ENCODE assay signal across 17 cellular contexts in genomic region chr12:68267892-68268396, GRCh38. TPM values are rescaled to one million over a fixed set of nuclear protein-coding genes. Genes with fewer than 3 reads are reported as not detected.
DNase-seq lines count a peak whose midpoint lies in the region; ATAC-seq and TF ChIP-seq lines count a peak whose summit lies in the region.
"Had no signal": no experiment of that assay in that cellular context is flagged by ENCODE, and none has a peak within 500 bp of the region (broad histone marks: within the 10 kb centered on the region; RNA-seq: fewer than 3 reads in every experiment).

No MANE protein-coding gene starts in this region.

- H3K27me3 ChIP-seq in AG04450 (ENCODE audit: control insufficient read depth, insufficient read depth, low read length) (no peaks in the 10 kb centered on the region), GM23248 (replicated peaks; ENCODE audit: insufficient read depth) (no peaks in the 10 kb centered on the region)
- H3K27me3 ChIP-seq: ovary had no signal

- H3K27ac ChIP-seq in AG04450 (ENCODE audit: low read depth, low read length) (peak overlapping the region; percentile 69), GM23248 (peak overlapping the region; percentile 78)
- H3K27ac ChIP-seq: ovary, WERI-Rb-1 had no signal

- no peaks in the 10 kb centered on the region for H3K36me3 ChIP-seq in GM23248 (ENCODE audit: low read depth)
- H3K36me3 ChIP-seq: ovary, WERI-Rb-1 had no signal

- TF ChIP-seq CTCF in AG04450 (IDR thresholded peaks at IDR 0.05; ENCODE audit: low read depth, low read length) (no peak), fibroblast of the aortic adventitia (IDR thresholded peaks at IDR 0.05; ENCODE audit: insufficient read depth, low read length) (no peak), progenitor cell of endocrine pancreas (IDR thresholded peaks at IDR 0.05; ENCODE audit: unreplicated experiment) (no peak)

- H3K4me1 Mint-ChIP-seq in activated T-cell treated with anti-CD3 and anti-CD28 coated beads, Interleukin-2, amount 50 U/mL, for 72 hours (ENCODE audit: low read depth) = peaks cover 54% of the 10 kb centered on the region
- no peaks in the 10 kb centered on the region for H3K4me1 Mint-ChIP-seq in progenitor cell of endocrine pancreas (ENCODE audit: low read depth)

- H3K36me3 Mint-ChIP-seq in activated T-cell treated with anti-CD3 and anti-CD28 coated beads, Interleukin-2, amount 50 U/mL, for 72 hours (ENCODE audit: insufficient read depth in 2 of 2) = no peaks in the 10 kb centered on the region
- H3K36me3 Mint-ChIP-seq in progenitor cell of endocrine pancreas (ENCODE audit: insufficient read depth) = no peaks in the 10 kb centered on the region
- H3K36me3 Mint-ChIP-seq: CD14-positive monocyte had no signal

- H3K9me3 ChIP-seq in AG04450 (ENCODE audit: control insufficient read depth, insufficient read depth, low read length) (no peaks in the 10 kb centered on the region), GM23248 (ENCODE audit: low read depth) (no peaks in the 10 kb centered on the region)
- H3K9me3 ChIP-seq: ovary had no signal

- CTCF ChIA-PET in AG04450 (lab: Charles Lee) = no interaction called here

- no peaks in the 10 kb centered on the region for H3K9me2 ChIP-seq in GM23248 (ENCODE audit: insufficient read depth)

- in situ Hi-C loops in GM23248 (cut with MboI) = no loop called here

- 71 to 72% methylated on average over 6 of the region's 6 CpGs for WGBS in GM23248 (ENCODE audit: low coverage in 1 of 2, low lambda C conversion rate in 2 of 2, missing lambda C conversion rate in 2 of 2), 2 experiments

- peaks cover 31% of the 10 kb centered on the region; the same call in 1 of the 2 replicates for H3F3A ChIP-seq in GM23248 (ENCODE audit: insufficient read depth)

- peak overlapping the region; percentile 27 to 55 for H3K4me3 Mint-ChIP-seq in activated T-cell treated with anti-CD3 and anti-CD28 coated beads, Interleukin-2, amount 50 U/mL, for 72 hours
- H3K4me3 Mint-ChIP-seq in progenitor cell of endocrine pancreas (ENCODE audit: low read depth) = no peak overlapping the region

- no peak overlapping the region for H3K4me3 ChIP-seq in AG04450 (ENCODE audit: low read depth, low read length)
- no peak overlapping the region for H3K4me3 ChIP-seq in GM23248
- no peak overlapping the region for H3K4me3 ChIP-seq in fibroblast of the aortic adventitia (ENCODE audit: low read depth, low read length)
- H3K4me3 ChIP-seq: ovary had no signal

- H3K27ac Mint-ChIP-seq in activated T-cell treated with anti-CD3 and anti-CD28 coated beads, Interleukin-2, amount 50 U/mL, for 72 hours = peak overlapping the region; percentile 52
- no peak overlapping the region for H3K27ac Mint-ChIP-seq in progenitor cell of endocrine pancreas

- no peaks in the 10 kb centered on the region for H3K9me3 Mint-ChIP-seq in activated T-cell treated with anti-CD3 and anti-CD28 coated beads, Interleukin-2, amount 50 U/mL, for 72 hours
- no peaks in the 10 kb centered on the region for H3K9me3 Mint-ChIP-seq in progenitor cell of endocrine pancreas (ENCODE audit: low read depth)

- H3K9ac ChIP-seq in GM23248 = peak overlapping the region; percentile 56

- DNase-seq in AG04450 (ENCODE audit: low read depth, low spot score) = peak; percentile 54
- DNase-seq in GM23248 = peak; percentile 85
- DNase-seq in activated T-cell treated with anti-CD3 and anti-CD28 coated beads, Interleukin-2, amount 50 U/mL, for 72 hours = peak; percentile 25 to 34
- peak; percentile 96 for DNase-seq in fibroblast of the aortic adventitia (ENCODE audit: low read depth)
- no peak for DNase-seq in progenitor cell of endocrine pancreas (ENCODE audit: low spot score, unreplicated experiment)
- DNase-seq: caudate nucleus, NCI-H1417, NCI-H524, ovary, SHP77, WERI-Rb-1 had no signal

- peak; percentile 61 to 74 for ATAC-seq in activated T-cell treated with anti-CD3 and anti-CD28 coated beads, Interleukin-2, amount 50 U/mL, for 72 hours (replicated peaks in 1 of 2)
- ATAC-seq in HG03442 (IDR thresholded peaks at IDR 0.05; ENCODE audit: unreplicated experiment) = no peak
- ATAC-seq in HG02798 (IDR thresholded peaks at IDR 0.05; ENCODE audit: poor library complexity, unreplicated experiment) = no peak
- no peak for ATAC-seq in GM18511 (IDR thresholded peaks at IDR 0.05; ENCODE audit: unreplicated experiment)

- H2AFZ ChIP-seq in GM23248 = no peak overlapping the region

- H4K20me1 ChIP-seq in GM23248 (ENCODE audit: insufficient read depth) = no peaks in the 10 kb centered on the region

- peaks cover 61% of the 10 kb centered on the region for H3K27me3 Mint-ChIP-seq in activated T-cell treated with anti-CD3 and anti-CD28 coated beads, Interleukin-2, amount 50 U/mL, for 72 hours (ENCODE audit: low read depth)
- H3K27me3 Mint-ChIP-seq in progenitor cell of endocrine pancreas = peaks cover 3% of the 10 kb centered on the region

- peaks cover 61% of the 10 kb centered on the region for H3K4me1 ChIP-seq in GM23248 (ENCODE audit: insufficient read depth)

- POLR2A ChIA-PET in AG04450 (lab: Yijun Ruan, JAX) = no interaction called here

- H3K79me2 ChIP-seq in GM23248 (ENCODE audit: insufficient read depth) = no peaks in the 10 kb centered on the region

- H3K4me2 ChIP-seq in GM23248 (ENCODE audit: unreplicated experiment) = peak overlapping the region; percentile 50

RNA-seq across cellular contexts. Expression of gene IL22, which starts 14.5 kb away (rescaled TPM):
- polyA plus RNA-seq in AG04450 (2011; rRNA removed) (not detected in 2 replicates), GM23248 (2016; fragmentation: Nextera tagmentation; extraction: Ambion mirVana) (not detected in 2 replicates)
- polyA minus RNA-seq in AG04450 (2011; rRNA and poly(A)+ RNA removed) = not detected in 2 replicates
- total RNA-seq in GM23248 (2014; rRNA removed; shearing (Covaris generic)) = not detected in 2 replicates
- total RNA-seq in activated T-cell treated with anti-CD3 and anti-CD28 coated beads, Interleukin-2, amount 50 U/mL, for 72 hours = 1 to 10 TPM in 1 of 2 donors, under 1 TPM in 1; 0.89 to 5.4 TPM
- total RNA-seq in fibroblast of the aortic adventitia (ENCODE audit: low replicate concordance) (not detected in 2 replicates), progenitor cell of endocrine pancreas (not detected in 2 replicates)
- total RNA-seq: epithelial cell of proximal tubule, mesenteric fat pad, ovary had no signal
- polyA plus RNA-seq: CD14-positive monocyte, ovary had no signal

RNA-seq across cellular contexts. Expression of gene IL26, which starts 42.3 kb away (rescaled TPM):
- not detected in 2 replicates for polyA plus RNA-seq in AG04450 (2011; rRNA removed)
- polyA minus RNA-seq in AG04450 (2011; rRNA and poly(A)+ RNA removed) = not detected in 2 replicates
- total RNA-seq in GM23248 (2014; rRNA removed; shearing (Covaris generic)) = not detected in 2 replicates
- polyA plus RNA-seq in GM23248 (2016; fragmentation: Nextera tagmentation; extraction: Ambion mirVana) = not detected in 2 replicates
- 1 to 10 TPM in 1 of 2 donors, under 1 TPM in 1; 0.53 to 1.6 TPM for total RNA-seq in activated T-cell treated with anti-CD3 and anti-CD28 coated beads, Interleukin-2, amount 50 U/mL, for 72 hours
- not detected in 2 replicates for total RNA-seq in fibroblast of the aortic adventitia (ENCODE audit: low replicate concordance)
- not detected in 2 replicates for total RNA-seq in progenitor cell of endocrine pancreas
- total RNA-seq: epithelial cell of proximal tubule, mesenteric fat pad, ovary had no signal
- polyA plus RNA-seq: CD14-positive monocyte, ovary had no signal

Comparison
In these comparisons a context has a peak if more than half of its experiments do, and no peak if none do; other contexts are left out.
1. ATAC-seq: peak in activated T-cell treated with anti-CD3 and anti-CD28 coated beads, Interleukin-2, amount 50 U/mL, for 72 hours (2 of 2); none in HG03442 (single experiment), HG02798 (single experiment) and GM18511 (single experiment).